ENCODE assay signal across 11 cellular contexts in the genomic region with DNA sequence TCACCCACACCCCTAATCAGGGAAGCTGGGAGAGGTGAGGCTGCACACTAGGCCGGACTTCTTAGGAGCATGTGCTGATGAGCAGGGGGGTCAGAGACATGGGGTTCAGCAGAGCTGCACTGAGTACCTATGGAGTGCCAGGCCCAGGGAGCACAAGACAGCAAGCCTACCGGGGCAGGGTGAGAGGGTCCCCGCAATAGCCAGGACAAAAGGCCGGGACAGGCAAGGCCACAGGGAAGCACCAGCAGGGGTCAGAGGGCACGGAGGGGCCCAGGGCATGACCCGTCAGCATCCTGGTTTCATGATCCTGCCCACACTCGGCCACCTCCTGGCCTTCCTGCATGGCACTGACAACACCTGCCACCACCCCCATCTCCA.
DNase-seq lines count a peak whose midpoint lies in the region; ATAC-seq and TF ChIP-seq lines count a peak whose summit lies in the region.
"Had no signal": no experiment of that assay in that cellular context is flagged by ENCODE, and none has a peak within 500 bp of the region (broad histone marks: within the 10 kb centered on the region; RNA-seq: fewer than 3 reads in every experiment).

No MANE protein-coding gene starts in this region.

- H2BK5ac ChIP-seq in mesendoderm (ENCODE audit: low read length) = no peak overlapping the region

- no peak overlapping the region for H3K23ac ChIP-seq in mesendoderm (ENCODE audit: low read length)

- no CpG with 5 or more reads among the region's 7 CpGs for WGBS in mesendoderm (ENCODE audit: extremely low coverage, insufficient coverage, low lambda C conversion rate)

- H3K4me3 Mint-ChIP-seq in CD14-positive monocyte (no peak overlapping the region), glutamatergic neuron (ENCODE audit: unreplicated experiment) (no peak overlapping the region)
- H3K4me3 Mint-ChIP-seq: activated naive CD8-positive, alpha-beta T cell; stimulated activated naive CD8-positive, alpha-beta T cell treated with anti-CD3 and anti-CD28 coated beads, Interleukin-15, Interleukin-2, amounts not matched to agents 100 ng/mL and 50 ng/mL, for 24 hours had no signal

- H3K27me3 Mint-ChIP-seq in CD14-positive monocyte (ENCODE audit: low read depth in 3 of 3) = peaks cover 5 to 9% (median 7%) of the 10 kb centered on the region in 3 donors
- peaks cover 19% of the 10 kb centered on the region for H3K27me3 Mint-ChIP-seq in glutamatergic neuron (ENCODE audit: unreplicated experiment)
- H3K27me3 Mint-ChIP-seq: activated naive CD8-positive, alpha-beta T cell had no signal

- H3K4me1 Mint-ChIP-seq in CD14-positive monocyte = peaks cover 56% of the 10 kb centered on the region
- H3K4me1 Mint-ChIP-seq in glutamatergic neuron (ENCODE audit: low read depth, unreplicated experiment) = peaks cover 25% of the 10 kb centered on the region

- H3K36me3 Mint-ChIP-seq in CD14-positive monocyte (peaks cover 0 to 25% of the 10 kb centered on the region in 2 donors), glutamatergic neuron (ENCODE audit: unreplicated experiment) (peaks cover 4% of the 10 kb centered on the region)
- H3K36me3 Mint-ChIP-seq: activated naive CD8-positive, alpha-beta T cell had no signal

- H4K5ac ChIP-seq in mesendoderm (ENCODE audit: low read length) = no peak overlapping the region

- H3K27ac Mint-ChIP-seq in CD14-positive monocyte = peak overlapping the region in 4 of 7 donors; percentile 78 to 86 (median 80)
- no peak overlapping the region for H3K27ac Mint-ChIP-seq in glutamatergic neuron (ENCODE audit: unreplicated experiment)
- H3K27ac Mint-ChIP-seq: activated naive CD8-positive, alpha-beta T cell; stimulated activated naive CD8-positive, alpha-beta T cell treated with anti-CD3 and anti-CD28 coated beads, Interleukin-15, Interleukin-2, amounts not matched to agents 100 ng/mL and 50 ng/mL, for 24 hours had no signal

- H3K4ac ChIP-seq in mesendoderm (ENCODE audit: low read depth, low read length) = no peak overlapping the region

- no peak overlapping the region for H2BK120ac ChIP-seq in mesendoderm (ENCODE audit: low read depth, low read length)

- peak overlapping the region; percentile 42 for H3K9ac ChIP-seq in mucosa of stomach (ENCODE audit: low read length)
- no peak overlapping the region for H3K9ac ChIP-seq in mesendoderm (ENCODE audit: low read length)

- no peak overlapping the region for H3K56ac ChIP-seq in mesendoderm (ENCODE audit: low read length)

- no peaks in the 10 kb centered on the region for H3K9me3 ChIP-seq in mucosa of stomach (ENCODE audit: control insufficient read depth, low read length)
- H3K9me3 ChIP-seq: mucosa of descending colon had no signal

- H3K9me3 Mint-ChIP-seq in CD14-positive monocyte (peaks cover 0 to 5% (median 0%) of the 10 kb centered on the region in 7 donors), glutamatergic neuron (ENCODE audit: unreplicated experiment) (peaks cover 2% of the 10 kb centered on the region)
- H3K9me3 Mint-ChIP-seq: stimulated activated naive CD8-positive, alpha-beta T cell treated with anti-CD3 and anti-CD28 coated beads, Interleukin-15, Interleukin-2, amounts not matched to agents 100 ng/mL and 50 ng/mL, for 24 hours had no signal

- no peaks in the 10 kb centered on the region for H3K27me3 ChIP-seq in dorsolateral prefrontal cortex
- H3K27me3 ChIP-seq in mucosa of stomach (ENCODE audit: control insufficient read depth, insufficient read depth, low read length) = no peaks in the 10 kb centered on the region
- H3K27me3 ChIP-seq in mesendoderm (ENCODE audit: insufficient read depth, low read length, poor library complexity) = no peaks in the 10 kb centered on the region

- intact Hi-C loops in CD14-positive monocyte (cut with micrococcal nuclease) = no loop called here
- intact Hi-C loops in dorsolateral prefrontal cortex (cut with DNase I) = no loop called here

- H2AK5ac ChIP-seq in mesendoderm (ENCODE audit: low read length) = no peak overlapping the region

- no peak for DNase-seq in CD14-positive monocyte (ENCODE audit: low spot score)
- no peak for DNase-seq in dorsolateral prefrontal cortex
- no peak for DNase-seq in substantia nigra (lab: John Stamatoyannopoulos, UW)
- no peak for DNase-seq in glutamatergic neuron
- DNase-seq in mesendoderm = no peak
- no peak for DNase-seq in GDM1 (lab: John Stamatoyannopoulos, UW)

- no peak for ATAC-seq in GM21423 (IDR thresholded peaks at IDR 0.05; ENCODE audit: unreplicated experiment)

- H3K4me3 ChIP-seq in dorsolateral prefrontal cortex (no peak overlapping the region), mucosa of stomach (ENCODE audit: low read length) (no peak overlapping the region), mesendoderm (ENCODE audit: low read length) (no peak overlapping the region)
- H3K4me3 ChIP-seq: mucosa of descending colon had no signal

- H3K27ac ChIP-seq in dorsolateral prefrontal cortex (peak overlapping the region in 41 of 59 donors; percentile 3 to 83 (median 63)), substantia nigra (ENCODE audit: low read depth, low read length, poor library complexity, severe bottlenecking) (peak overlapping the region; percentile 40), mesendoderm (ENCODE audit: low read depth, low read length) (no peak overlapping the region)

- TF ChIP-seq CTCF in CD14-positive monocyte (IDR thresholded peaks at IDR 0.05) (no peak), dorsolateral prefrontal cortex (IDR thresholded peaks at IDR 0.05 in 54 of 56, conservative IDR thresholded peaks at IDR 0.05 in 2 of 56; ENCODE audit: low read depth in 1 of 56, partially characterized antibody in 56 of 56) (no peak), glutamatergic neuron (IDR thresholded peaks at IDR 0.05; ENCODE audit: partially characterized antibody, unreplicated experiment) (no peak)

- H2BK15ac ChIP-seq in mesendoderm (replicated peaks; ENCODE audit: low read depth) = no peak overlapping the region

- H3K4me2 ChIP-seq in mesendoderm (ENCODE audit: low read length) = no peak overlapping the region

- H4K8ac ChIP-seq in mesendoderm (ENCODE audit: low read depth, low read length) = no peak overlapping the region

- H3K36me3 ChIP-seq in mucosa of stomach (ENCODE audit: control insufficient read depth, insufficient read depth, low read length) (no peaks in the 10 kb centered on the region), mesendoderm (ENCODE audit: control insufficient read depth, insufficient read depth, low read length) (no peaks in the 10 kb centered on the region)

- H3K4me1 ChIP-seq in mucosa of stomach (ENCODE audit: control insufficient read depth, insufficient read depth, low read length) (peaks cover 45% of the 10 kb centered on the region), mesendoderm (ENCODE audit: control insufficient read depth, low read depth, low read length) (no peaks in the 10 kb centered on the region)

- H3K18ac ChIP-seq in mesendoderm (ENCODE audit: low read length) = no peak overlapping the region

- H3K79me2 ChIP-seq in mesendoderm (ENCODE audit: control insufficient read depth, insufficient read depth, low read length) = no peaks in the 10 kb centered on the region

- no peaks in the 10 kb centered on the region for H3K79me1 ChIP-seq in mesendoderm (ENCODE audit: low read length)
